ENCODE assay signal across 7 cellular contexts in genomic region chr14:102086346-102086971, GRCh38. TPM values are rescaled to one million over a fixed set of nuclear protein-coding genes. Genes with fewer than 3 reads are reported as not detected.
DNase-seq lines count a peak whose midpoint lies in the region; ATAC-seq and TF ChIP-seq lines count a peak whose summit lies in the region.

No MANE protein-coding gene starts in this region.

- peak overlapping the region; percentile 96 for H3K4me3 Mint-ChIP-seq in activated T-cell treated with anti-CD3 and anti-CD28 coated beads, Interleukin-2, amount 50 U/mL, for 72 hours
- H3K4me3 Mint-ChIP-seq in nephron = peak overlapping the region; percentile 90 to 99 (median 99)

- in situ Hi-C loops in GM13977 (cut with MboI; ENCODE audit: low pct_unique_long_range_greater_than_20kb, low sequenced_read_pairs, unreplicated experiment) = no loop called here

- no peaks in the 10 kb centered on the region for H3K27me3 Mint-ChIP-seq in activated T-cell treated with anti-CD3 and anti-CD28 coated beads, Interleukin-2, amount 50 U/mL, for 72 hours (ENCODE audit: low read depth)
- H3K27me3 Mint-ChIP-seq in nephron (ENCODE audit: low read depth) = no peaks in the 10 kb centered on the region

- H3K4me1 Mint-ChIP-seq in activated T-cell treated with anti-CD3 and anti-CD28 coated beads, Interleukin-2, amount 50 U/mL, for 72 hours (ENCODE audit: low read depth) = peaks cover 76% of the 10 kb centered on the region
- peaks cover 60% of the 10 kb centered on the region for H3K4me1 Mint-ChIP-seq in nephron

- H3K27ac Mint-ChIP-seq in activated T-cell treated with anti-CD3 and anti-CD28 coated beads, Interleukin-2, amount 50 U/mL, for 72 hours = peak overlapping the region; percentile 97
- peak overlapping the region; percentile 82 to 97 (median 93) for H3K27ac Mint-ChIP-seq in nephron

- no peak for TF ChIP-seq CTCF in GM13977 (IDR thresholded peaks at IDR 0.05; ENCODE audit: extremely low read depth, insufficient read depth, missing control alignments)
- TF ChIP-seq CTCF in nephron (IDR thresholded peaks at IDR 0.05; ENCODE audit: unreplicated experiment in 3 of 3) = no peak

- ATAC-seq in HG02610 (IDR thresholded peaks at IDR 0.05; ENCODE audit: unreplicated experiment) = peak; percentile 25
- peak; percentile 52 to 56 for ATAC-seq in activated T-cell treated with anti-CD3 and anti-CD28 coated beads, Interleukin-2, amount 50 U/mL, for 72 hours (replicated peaks in 1 of 2)

- peak; percentile 74 for DNase-seq in GM13977 (ENCODE audit: low spot score)
- peak; percentile 19 for DNase-seq in NCI-H226
- DNase-seq in activated T-cell treated with anti-CD3 and anti-CD28 coated beads, Interleukin-2, amount 50 U/mL, for 72 hours = peak; percentile 75 to 79
- DNase-seq in fibroblast of gingiva (ENCODE audit: low read depth) = peak; percentile 62

- peak overlapping the region; percentile 76 to 88 (median 82) for H3K4me3 ChIP-seq in subcutaneous abdominal adipose tissue (ENCODE audit: low read depth in 1 of 5, low read length in 5 of 5)

- H3K4me1 ChIP-seq in subcutaneous abdominal adipose tissue (ENCODE audit: control insufficient read depth in 5 of 5, insufficient read depth in 5 of 5, low read length in 5 of 5) = peaks cover 5 to 56% (median 48%) of the 10 kb centered on the region in 5 donors

- H3K36me3 Mint-ChIP-seq in activated T-cell treated with anti-CD3 and anti-CD28 coated beads, Interleukin-2, amount 50 U/mL, for 72 hours (ENCODE audit: insufficient read depth in 2 of 2) = peaks cover 30 to 47% of the 10 kb centered on the region in 2 donors
- H3K36me3 Mint-ChIP-seq in nephron (ENCODE audit: low read depth) = peaks cover 46% of the 10 kb centered on the region

- H3K36me3 ChIP-seq in subcutaneous abdominal adipose tissue (ENCODE audit: control insufficient read depth in 5 of 5, insufficient read depth in 5 of 5, low read length in 5 of 5) = peaks cover 28 to 45% (median 41%) of the 10 kb centered on the region in 5 donors

- no peaks in the 10 kb centered on the region for H3K9me3 ChIP-seq in subcutaneous abdominal adipose tissue (ENCODE audit: control insufficient read depth in 5 of 5, low read length in 5 of 5)

- no peaks in the 10 kb centered on the region for H3K9me3 Mint-ChIP-seq in activated T-cell treated with anti-CD3 and anti-CD28 coated beads, Interleukin-2, amount 50 U/mL, for 72 hours
- no peaks in the 10 kb centered on the region for H3K9me3 Mint-ChIP-seq in nephron

- H3K9ac ChIP-seq in subcutaneous abdominal adipose tissue (ENCODE audit: low read length in 5 of 5) = peak overlapping the region; percentile 29 to 95 (median 94)

- peak overlapping the region; percentile 97 for H3K27ac ChIP-seq in subcutaneous abdominal adipose tissue (ENCODE audit: low read depth, low read length)

- H3K27me3 ChIP-seq in subcutaneous abdominal adipose tissue (ENCODE audit: control insufficient read depth in 5 of 5, insufficient read depth in 4 of 5, low read length in 5 of 5) = no peaks in the 10 kb centered on the region

RNA-seq across cellular contexts. Expression of gene HSP90AA1, which starts 0.4 kb away (rescaled TPM):
- 100 to 1,000 TPM; 353 to 377 TPM for total RNA-seq in activated T-cell treated with anti-CD3 and anti-CD28 coated beads, Interleukin-2, amount 50 U/mL, for 72 hours

RNA-seq across cellular contexts. Expression of gene WDR20, which starts 53.2 kb away (rescaled TPM):
- total RNA-seq in activated T-cell treated with anti-CD3 and anti-CD28 coated beads, Interleukin-2, amount 50 U/mL, for 72 hours = 10 to 100 TPM; 23.8 to 29.9 TPM

Comparison
In these comparisons a context has a peak if more than half of its experiments do, and no peak if none do; other contexts are left out.
1. Peak in every context shown above with its lines: DNase-seq, ATAC-seq, H3K4me3 ChIP-seq and H3K27ac ChIP-seq.
2. DNase-seq: peak in every context shown above with its lines; median percentile 77 in activated T-cell treated with anti-CD3 and anti-CD28 coated beads, Interleukin-2, amount 50 U/mL, for 72 hours; 74 in GM13977; 62 in fibroblast of gingiva; 19 in NCI-H226.